25 cellular contexts compared by ENCODE assay signal in the genomic region with DNA sequence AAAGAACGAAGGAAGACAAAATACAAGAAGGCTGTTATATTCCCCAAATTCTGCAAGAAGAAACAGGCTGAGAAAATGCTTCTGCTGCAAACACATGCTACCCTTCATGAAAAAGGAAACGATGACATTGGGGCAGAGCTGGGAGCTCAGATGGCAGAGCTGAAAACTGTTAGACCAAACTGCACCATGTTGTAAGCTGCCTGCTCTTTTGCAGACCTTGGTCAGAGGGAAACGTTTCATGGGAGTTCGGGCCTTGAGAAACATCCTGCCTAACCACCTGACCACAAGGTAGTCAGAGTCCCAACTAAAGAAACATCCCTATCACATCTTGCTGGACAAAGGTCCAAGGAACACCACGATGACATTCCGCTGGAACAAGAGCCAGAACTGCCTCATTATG.
"Had no signal": no experiment of that assay in that cellular context is flagged by ENCODE, and none has a peak within 500 bp of the region (broad histone marks: within the 10 kb centered on the region; RNA-seq: fewer than 3 reads in every experiment).

No MANE protein-coding gene starts in this region.

- H3K9me3 ChIP-seq: breast epithelium, gastrocnemius medialis, pancreas, prostate gland, sigmoid colon, thoracic aorta, uterus had no signal

- FAIRE-seq: endometrium, keratinocyte, pancreas, small intestine, TTC549 had no signal

- H3K4me1 ChIP-seq: breast epithelium, gastrocnemius medialis, pancreas, prostate gland, sigmoid colon, uterus had no signal

- H3K4me2 ChIP-seq: hepatocyte had no signal

- H3K27ac ChIP-seq: breast epithelium, gastrocnemius medialis, hepatocyte, pancreas, prostate gland, sigmoid colon, thoracic aorta, uterus, VCaP had no signal

- H3K27me3 ChIP-seq: breast epithelium, gastrocnemius medialis, hepatocyte, pancreas, sigmoid colon, uterus had no signal

- H3K36me3 ChIP-seq: breast epithelium, gastrocnemius medialis, pancreas, prostate gland, sigmoid colon, thoracic aorta, uterus had no signal

- H3K4me3 ChIP-seq: breast epithelium, gastrocnemius medialis, hepatocyte, pancreas, prostate gland, sigmoid colon, thoracic aorta, uterus had no signal

- DNase-seq: activated CD4-positive, alpha-beta T cell treated with anti-CD3 and anti-CD28 coated beads for 4 hours; activated CD4-positive, alpha-beta T cell treated with anti-CD3 and anti-CD28 coated beads, Interleukin-2, amount 50 U/mL, for 4 hours; activated naive CD4-positive, alpha-beta T cell; activated T-cell treated with anti-CD3 and anti-CD28 coated beads for 4 hours; activated T-cell treated with anti-CD3 and anti-CD28 coated beads, Interleukin-2, amount 50 U/mL, for 72 hours; dermis blood vessel endothelial cell; effector CD8-positive, alpha-beta T cell; gastrocnemius medialis; left cardiac atrium; mammary epithelial cell; nephron progenitor cell; pancreas; retina; sigmoid colon; small intestine; stimulated activated CD4-positive, alpha-beta T cell treated with anti-CD3 and anti-CD28 coated beads, Interleukin-4, amount 100 ng/mL, for 24 hours; uterus had no signal

- H2AFZ ChIP-seq: hepatocyte had no signal

- H3K79me2 ChIP-seq: hepatocyte had no signal
